Comparison of ENCODE assay signal across 28 cellular contexts in the genomic region with DNA sequence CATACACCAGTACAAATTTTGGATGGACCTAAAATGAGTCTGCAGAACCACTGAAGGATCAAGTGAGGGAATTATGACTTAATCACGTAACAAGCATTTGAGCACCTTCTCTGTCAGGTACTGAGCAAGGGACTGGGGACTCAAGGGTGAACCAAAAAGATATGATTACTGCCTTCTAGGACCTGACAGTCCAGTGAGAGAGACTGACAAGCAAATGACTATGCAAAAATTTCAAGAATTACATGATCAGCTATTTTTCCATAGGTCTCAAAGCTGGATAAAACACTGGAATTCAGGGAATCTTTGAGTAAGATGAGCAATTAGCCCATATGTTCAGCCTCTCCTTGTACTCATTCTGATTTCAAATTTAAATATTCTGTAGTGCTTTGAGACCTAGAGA.
"Had no signal": no experiment of that assay in that cellular context is flagged by ENCODE, and none has a peak within 500 bp of the region (broad histone marks: within the 10 kb centered on the region; RNA-seq: fewer than 3 reads in every experiment).

No MANE protein-coding gene starts in this region.

- H3K9me3 ChIP-seq: left lung, lower lobe of right lung, pancreas, right atrium auricular region, stomach, testis, thyroid gland, upper lobe of right lung had no signal

- DNase-seq: hippocampal formation; immature natural killer cell; kidney; left colon; left lung; lower lobe of right lung; mammary epithelial cell; mesenchymal stem cell; naive thymus-derived CD8-positive, alpha-beta T cell; nucleus accumbens; pancreas; stimulated activated CD4-positive, alpha-beta T cell treated with anti-CD3 and anti-CD28 coated beads, Interleukin-12 subunit alpha, Interleukin-12 subunit beta, amount 100 ng/mL, for 4 hours; stimulated activated CD4-positive, alpha-beta T cell treated with anti-CD3 and anti-CD28 coated beads, Interleukin-15, amount 100 ng/mL, for 24 hours; stimulated activated CD4-positive, alpha-beta T cell treated with anti-CD3 and anti-CD28 coated beads, Interleukin-2, amount 100 ng/mL, for 24 hours; stimulated activated CD4-positive, alpha-beta T cell treated with anti-CD3 and anti-CD28 coated beads, Interleukin-4, amount 100 ng/mL, for 1 hour; stimulated activated naive B cell treated with anti-CD40 and anti-IgM and Interleukin-4, amounts not matched to agents 10 μg/mL and 1 μg/mL and 100 μg/mL, for 72 hours; stimulated activated naive CD8-positive, alpha-beta T cell treated with anti-CD3 and anti-CD28 coated beads, Interleukin-15, Interleukin-2, amounts not matched to agents 100 U/mL and 50 U/mL, for 24 hours; stomach; testis; thyroid gland; upper lobe of right lung had no signal

- H3K4me1 ChIP-seq: testis, upper lobe of right lung had no signal

- H3K27ac Mint-ChIP-seq: stimulated activated naive B cell treated with anti-CD40 and anti-IgM and Interleukin-4, amounts not matched to agents 10 μg/mL and 1 μg/mL and 100 μg/mL, for 72 hours had no signal

- ATAC-seq: left colon; left lung; lower lobe of right lung; naive thymus-derived CD8-positive, alpha-beta T cell; pancreas; sciatic nerve; stimulated activated naive B cell treated with anti-CD40 and anti-IgM and Interleukin-4, amounts not matched to agents 10 μg/mL and 1 μg/mL and 100 μg/mL, for 72 hours; stimulated activated naive CD8-positive, alpha-beta T cell treated with anti-CD3 and anti-CD28 coated beads, Interleukin-15, Interleukin-2, amounts not matched to agents 100 U/mL and 50 U/mL, for 24 hours; upper lobe of right lung had no signal

- H3K9me3 Mint-ChIP-seq: immature natural killer cell; naive thymus-derived CD8-positive, alpha-beta T cell; neural crest cell; stimulated activated naive B cell treated with anti-CD40 and anti-IgM and Interleukin-4, amounts not matched to agents 10 μg/mL and 1 μg/mL and 100 μg/mL, for 72 hours had no signal

- H3K27ac ChIP-seq: left lung, lower lobe of right lung, pancreas, right atrium auricular region, skin epidermis, stomach, testis, thyroid gland, upper lobe of right lung had no signal

- H3K4me3 Mint-ChIP-seq: immature natural killer cell; naive thymus-derived CD8-positive, alpha-beta T cell; stimulated activated naive B cell treated with anti-CD40 and anti-IgM and Interleukin-4, amounts not matched to agents 10 μg/mL and 1 μg/mL and 100 μg/mL, for 72 hours had no signal

- H3K27me3 Mint-ChIP-seq: naive thymus-derived CD8-positive, alpha-beta T cell; progenitor cell of endocrine pancreas; stimulated activated naive B cell treated with anti-CD40 and anti-IgM and Interleukin-4, amounts not matched to agents 10 μg/mL and 1 μg/mL and 100 μg/mL, for 72 hours had no signal

- FAIRE-seq: islet of Langerhans, kidney, pancreas, urothelium cell line had no signal

- H3K27me3 ChIP-seq: left lung, pancreas, right atrium auricular region, stomach, testis, thyroid gland, upper lobe of right lung had no signal

- H3K4me3 ChIP-seq: left lung, lower lobe of right lung, pancreas, right atrium auricular region, skin epidermis, stomach, testis, thyroid gland, upper lobe of right lung had no signal
